In the genomic region with DNA sequence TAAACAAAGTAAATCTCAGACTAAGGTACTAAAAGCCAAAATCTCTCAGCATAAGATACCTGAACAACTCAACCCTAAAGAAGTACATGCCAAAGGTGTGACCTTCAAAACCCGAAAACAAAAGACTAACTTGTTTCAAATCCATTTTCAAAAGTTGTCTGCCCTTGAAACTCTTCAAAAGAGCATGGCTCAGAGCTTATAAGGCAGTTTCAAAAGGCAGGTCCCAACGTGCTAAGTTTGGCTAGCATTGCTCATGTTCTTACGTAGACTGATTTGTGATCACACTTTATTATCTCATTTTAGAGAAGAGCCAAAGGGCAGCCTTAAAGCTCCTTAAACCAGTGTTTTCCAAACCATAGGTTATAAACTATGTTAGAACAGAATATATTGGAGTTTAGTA, we compare ENCODE assay signal across 28 cellular contexts.
DNase-seq lines count a peak whose midpoint lies in the region; ATAC-seq and TF ChIP-seq lines count a peak whose summit lies in the region.
"Had no signal": no experiment of that assay in that cellular context is flagged by ENCODE, and none has a peak within 500 bp of the region (broad histone marks: within the 10 kb centered on the region; RNA-seq: fewer than 3 reads in every experiment).

No MANE protein-coding gene starts in this region.

- no peak overlapping the region for H3K9ac ChIP-seq in smooth muscle cell (ENCODE audit: low read depth)

- no peaks in the 10 kb centered on the region for H3K79me2 ChIP-seq in smooth muscle cell (ENCODE audit: low read depth)

- no peaks in the 10 kb centered on the region for H3K9me3 ChIP-seq in left ventricle myocardium inferior (replicated peaks)
- no peaks in the 10 kb centered on the region for H3K9me3 ChIP-seq in smooth muscle cell (replicated peaks; ENCODE audit: low read depth)
- H3K9me3 ChIP-seq: A549, MG63, uterus had no signal

- WGBS in smooth muscle cell (ENCODE audit: low lambda C conversion rate), result 55% methylated on average over 3 of the region's 3 CpGs

- H3K4me3 ChIP-seq in left ventricle myocardium inferior (no peak overlapping the region), epithelial cell of esophagus (ENCODE audit: low read length) (no peak overlapping the region), smooth muscle cell (no peak overlapping the region)
- H3K4me3 ChIP-seq: A549, K562, MG63, uterus had no signal

- H3K36me3 ChIP-seq in left ventricle myocardium inferior (peaks cover 25% of the 10 kb centered on the region), smooth muscle cell (ENCODE audit: low read depth) (peaks cover 10% of the 10 kb centered on the region)
- H3K36me3 ChIP-seq: MG63, uterus had no signal

- no peaks in the 10 kb centered on the region for H4K20me1 ChIP-seq in smooth muscle cell (ENCODE audit: low read depth)

- H3F3A ChIP-seq in smooth muscle cell (ENCODE audit: low read depth), result no peaks in the 10 kb centered on the region

- TF ChIP-seq CTCF in left ventricle myocardium inferior (IDR thresholded peaks at IDR 0.05; ENCODE audit: borderline replicate concordance) (no peak), epithelial cell of esophagus (IDR thresholded peaks at IDR 0.05; ENCODE audit: insufficient read depth, low read depth, low read length, missing control alignments) (no peak), smooth muscle cell (IDR thresholded peaks at IDR 0.05; ENCODE audit: borderline replicate concordance, insufficient read depth, poor library complexity, severe bottlenecking) (no peak)

- no peak overlapping the region for H3K4me2 ChIP-seq in smooth muscle cell
- H3K4me2 ChIP-seq: A549 had no signal

- H2AFZ ChIP-seq in smooth muscle cell (ENCODE audit: low read depth), result no peak overlapping the region

- H3K36me3 Mint-ChIP-seq in activated CD8-positive, alpha-beta memory T cell treated with anti-CD3 and anti-CD28 coated beads, Interleukin-2, amount 10 ng/mL, durations not matched to agents 7 days and 5 days, result no peaks in the 10 kb centered on the region
- H3K36me3 Mint-ChIP-seq: activated naive CD4-positive, alpha-beta T cell treated with anti-CD3 and anti-CD28 coated beads, Interleukin-2, amount 50 U/mL, for 72 hours had no signal

- DNase-seq in Right ventricle myocardium superior, result no peak
- DNase-seq in left ventricle myocardium inferior, result no peak
- DNase-seq in NCI-H146 (lab: John Stamatoyannopoulos, UW), result peak; percentile 52
- DNase-seq in epithelial cell of esophagus (ENCODE audit: low read depth), result peak; percentile 94
- DNase-seq in smooth muscle cell (lab: John Stamatoyannopoulos, UW; ENCODE audit: unreplicated experiment), result no peak
- DNase-seq in iPS-NIHi11 (ENCODE audit: low spot score), result no peak
- DNase-seq in activated naive CD4-positive, alpha-beta T cell (lab: John Stamatoyannopoulos, UW), result no peak
- no peak for DNase-seq in activated CD8-positive, alpha-beta memory T cell treated with anti-CD3 and anti-CD28 coated beads, Interleukin-2, amount 10 ng/mL, durations not matched to agents 7 days and 5 days
- DNase-seq: anterior cingulate cortex; caudate nucleus; dermis blood vessel endothelial cell; GF-D8; MG63; naive thymus-derived CD8-positive, alpha-beta T cell; NCI-H187; NCI-H774; occipital lobe; small intestine; stimulated activated CD4-positive, alpha-beta T cell treated with anti-CD3 and anti-CD28 coated beads, Interleukin-2, amount 100 ng/mL, for 24 hours; substantia nigra; uterus; WERI-Rb-1 had no signal

- peak; percentile 69 for ATAC-seq in Right ventricle myocardium superior (ENCODE audit: poor library complexity)
- ATAC-seq in activated CD8-positive, alpha-beta memory T cell treated with anti-CD3 and anti-CD28 coated beads, Interleukin-2, amount 10 ng/mL, durations not matched to agents 7 days and 5 days, result no peak
- ATAC-seq: A549; activated naive CD4-positive, alpha-beta T cell treated with anti-CD3 and anti-CD28 coated beads, Interleukin-2, amount 50 U/mL, for 72 hours; K562; naive thymus-derived CD8-positive, alpha-beta T cell had no signal

- no peaks in the 10 kb centered on the region for H3K4me1 Mint-ChIP-seq in activated CD8-positive, alpha-beta memory T cell treated with anti-CD3 and anti-CD28 coated beads, Interleukin-2, amount 10 ng/mL, durations not matched to agents 7 days and 5 days
- H3K4me1 Mint-ChIP-seq: B cell; naive thymus-derived CD8-positive, alpha-beta T cell had no signal

- peaks cover 3% of the 10 kb centered on the region for H3K9me3 Mint-ChIP-seq in activated CD8-positive, alpha-beta memory T cell treated with anti-CD3 and anti-CD28 coated beads, Interleukin-2, amount 10 ng/mL, durations not matched to agents 7 days and 5 days (ENCODE audit: low read depth)
- H3K9me3 Mint-ChIP-seq: activated T-helper 1 cell treated with anti-CD3 and anti-CD28 coated beads, Interleukin-12 subunit alpha, Interleukin-12 subunit beta, Interleukin-2, Interleukin-4 antibody, amounts not matched to agents 30 ng/mL and 10 ng/mL and 1 ng/mL, durations not matched to agents 14 hours and 24 hours and 36 hours; T-helper 2 cell treated with Interferon-gamma antibody and Interleukin-4, amounts not matched to agents 5 μg/mL and 100 μg/mL, for 36 hours had no signal

- intact Hi-C loops in Right ventricle myocardium superior (cut with DNase I) (no loop called here), left ventricle myocardium inferior (cut with micrococcal nuclease) (no loop called here)

- H3K4me1 ChIP-seq in left ventricle myocardium inferior (peaks cover 26% of the 10 kb centered on the region), smooth muscle cell (ENCODE audit: low read depth) (no peaks in the 10 kb centered on the region)
- H3K4me1 ChIP-seq: A549, uterus had no signal

- H3K27ac ChIP-seq in left ventricle myocardium inferior (replicated peaks) (no peak overlapping the region), smooth muscle cell (ENCODE audit: low read depth) (peak overlapping the region; percentile 30)
- H3K27ac ChIP-seq: A549, uterus, WERI-Rb-1 had no signal

- no peak overlapping the region for H3K4me3 Mint-ChIP-seq in activated CD8-positive, alpha-beta memory T cell treated with anti-CD3 and anti-CD28 coated beads, Interleukin-2, amount 10 ng/mL, durations not matched to agents 7 days and 5 days
- H3K4me3 Mint-ChIP-seq: activated T-helper 1 cell treated with anti-CD3 and anti-CD28 coated beads, Interleukin-12 subunit alpha, Interleukin-12 subunit beta, Interleukin-2, Interleukin-4 antibody, amounts not matched to agents 30 ng/mL and 10 ng/mL and 1 ng/mL, durations not matched to agents 14 hours and 24 hours and 36 hours; B cell; naive thymus-derived CD8-positive, alpha-beta T cell; T-helper 2 cell treated with Interferon-gamma antibody and Interleukin-4, amounts not matched to agents 5 μg/mL and 100 μg/mL, for 36 hours had no signal

- CTCF ChIA-PET in activated CD8-positive, alpha-beta memory T cell treated with anti-CD3 and anti-CD28 coated beads, Interleukin-2, amount 10 ng/mL, durations not matched to agents 7 days and 5 days (lab: Charles Lee), result no interaction called here

- no peaks in the 10 kb centered on the region for H3K27me3 ChIP-seq in left ventricle myocardium inferior (ENCODE audit: low read depth)
- H3K27me3 ChIP-seq in smooth muscle cell (ENCODE audit: low read depth), result no peaks in the 10 kb centered on the region
- H3K27me3 ChIP-seq: MG63, uterus had no signal

- no peak overlapping the region for H3K27ac Mint-ChIP-seq in activated CD8-positive, alpha-beta memory T cell treated with anti-CD3 and anti-CD28 coated beads, Interleukin-2, amount 10 ng/mL, durations not matched to agents 7 days and 5 days
- H3K27ac Mint-ChIP-seq: activated naive CD4-positive, alpha-beta T cell treated with anti-CD3 and anti-CD28 coated beads, Interleukin-2, amount 50 U/mL, for 72 hours; activated T-helper 1 cell treated with anti-CD3 and anti-CD28 coated beads, Interleukin-12 subunit alpha, Interleukin-12 subunit beta, Interleukin-2, Interleukin-4 antibody, amounts not matched to agents 30 ng/mL and 10 ng/mL and 1 ng/mL, durations not matched to agents 14 hours and 24 hours and 36 hours; B cell; naive thymus-derived CD8-positive, alpha-beta T cell; T-helper 2 cell treated with Interferon-gamma antibody and Interleukin-4, amounts not matched to agents 5 μg/mL and 100 μg/mL, for 36 hours had no signal

- H3K27me3 Mint-ChIP-seq in activated CD8-positive, alpha-beta memory T cell treated with anti-CD3 and anti-CD28 coated beads, Interleukin-2, amount 10 ng/mL, durations not matched to agents 7 days and 5 days, result no peaks in the 10 kb centered on the region
- H3K27me3 Mint-ChIP-seq: B cell had no signal

Comparison
In these comparisons a context has a peak if more than half of its experiments do, and no peak if none do; other contexts are left out.
1. DNase-seq: peak in NCI-H146 (single experiment) and epithelial cell of esophagus (single experiment); none in Right ventricle myocardium superior (single experiment), left ventricle myocardium inferior (single experiment), smooth muscle cell (single experiment), iPS-NIHi11 (single experiment), activated naive CD4-positive, alpha-beta T cell (0 of 4) and activated CD8-positive, alpha-beta memory T cell treated with anti-CD3 and anti-CD28 coated beads, Interleukin-2, amount 10 ng/mL, durations not matched to agents 7 days and 5 days (single experiment).